Comparison of ENCODE assay signal across 14 cellular contexts in the genomic region with DNA sequence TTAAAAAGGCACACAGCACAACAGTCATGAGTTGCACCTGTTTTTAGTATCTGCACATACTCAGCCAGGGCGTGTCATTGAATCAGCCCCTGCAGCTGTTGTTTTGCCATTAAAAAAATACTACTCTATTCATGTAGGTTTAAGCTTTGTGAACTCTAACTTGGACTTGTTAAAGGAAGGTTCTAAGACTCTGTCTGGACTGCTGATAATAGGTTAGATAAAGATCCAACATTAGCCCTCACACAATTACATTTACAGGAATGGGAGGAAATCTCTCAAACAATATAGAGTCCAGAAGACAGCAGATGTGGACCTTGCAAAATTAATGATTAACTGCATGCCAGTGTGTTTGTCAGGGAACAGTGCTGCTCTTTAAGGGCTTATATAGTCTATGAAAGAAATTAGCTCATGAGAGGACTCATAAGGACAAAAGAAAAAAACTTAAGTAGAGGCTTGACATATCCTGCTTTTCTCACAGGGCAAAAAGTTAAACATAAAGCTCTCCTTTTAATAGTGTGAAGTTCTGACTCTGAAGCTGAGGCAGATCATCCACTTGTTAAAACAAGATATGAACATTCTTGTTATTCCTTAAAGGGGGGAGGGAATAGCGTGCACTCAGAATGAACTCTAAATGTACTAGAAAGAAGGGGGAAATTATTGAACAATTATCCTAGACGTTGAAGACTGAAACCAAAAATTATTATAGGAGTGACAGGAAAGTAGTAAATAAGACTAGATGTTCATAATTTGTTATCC.
DNase-seq lines count a peak whose midpoint lies in the region; ATAC-seq, FAIRE-seq and TF ChIP-seq lines count a peak whose summit lies in the region.
"Had no signal": no experiment of that assay in that cellular context is flagged by ENCODE, and none has a peak within 500 bp of the region (broad histone marks: within the 10 kb centered on the region; RNA-seq: fewer than 3 reads in every experiment).

No MANE protein-coding gene starts in this region.

- ATAC-seq in left ventricle myocardium superior: peak; percentile 62
- ATAC-seq in pancreas: peak; percentile 91 to 96 (median 92)
- no peak for ATAC-seq in effector memory CD8-positive, alpha-beta T cell (replicated peaks)
- ATAC-seq: activated T-cell treated with anti-CD3 and anti-CD28 coated beads, Interleukin-2, amount 50 U/mL, for 4 hours had no signal

- no peak overlapping the region for H3K27ac Mint-ChIP-seq in T-helper 2 cell treated with Interferon-gamma antibody and Interleukin-4, amounts not matched to agents 5 μg/mL and 100 μg/mL, for 36 hours
- no peak overlapping the region for H3K27ac Mint-ChIP-seq in effector memory CD8-positive, alpha-beta T cell

- H3K9me3 ChIP-seq in HAP-1: no peaks in the 10 kb centered on the region
- H3K9me3 ChIP-seq in pancreas: no peaks in the 10 kb centered on the region
- H3K9me3 ChIP-seq: stomach had no signal

- H3K4me1 ChIP-seq in HAP-1: peaks cover 28% of the 10 kb centered on the region
- peaks cover 23 to 36% (median 24%) of the 10 kb centered on the region in 3 donors for H3K4me1 ChIP-seq in pancreas

- H3K36me3 ChIP-seq in HAP-1 (replicated peaks) (no peaks in the 10 kb centered on the region), pancreas (no peaks in the 10 kb centered on the region)
- H3K36me3 ChIP-seq: stomach, WERI-Rb-1 had no signal

- peak; percentile 67 to 96 for DNase-seq in HAP-1 (ENCODE audit: low spot score in 2 of 2)
- DNase-seq in SHP77 (lab: John Stamatoyannopoulos, UW): peak; percentile 6 to 11
- no peak for DNase-seq in left ventricle myocardium superior
- DNase-seq in pancreas: peak in 3 of 6 donors; percentile 21 to 42 (median 30)
- DNase-seq in T-helper 2 cell treated with Interferon-gamma antibody and Interleukin-4, amounts not matched to agents 5 μg/mL and 100 μg/mL, for 36 hours (ENCODE audit: low spot score): no peak
- no peak for DNase-seq in hippocampal formation (lab: John Stamatoyannopoulos, UW)
- no peak for DNase-seq in NCI-H446 treated with DMSO at 0.1 percent for 48 hours (lab: John Stamatoyannopoulos, UW)
- no peak for DNase-seq in effector memory CD8-positive, alpha-beta T cell
- DNase-seq: activated T-cell treated with anti-CD3 and anti-CD28 coated beads, Interleukin-2, amount 50 U/mL, for 4 hours; NCI-H345; stimulated activated CD4-positive, alpha-beta T cell treated with anti-CD3 and anti-CD28 coated beads, Interleukin-4, amount 100 ng/mL, for 24 hours; stomach; WERI-Rb-1 had no signal

- WGBS in pancreas, 2 donors: 11 to 12% methylated on average over 3 of the region's 3 CpGs

- H3K4me3 ChIP-seq in HAP-1: no peak overlapping the region
- peak overlapping the region in 1 of 4 donors; percentile 14 for H3K4me3 ChIP-seq in pancreas
- H3K4me3 ChIP-seq: stomach had no signal

- peak; percentile 9 for FAIRE-seq in pancreas (lab: Jason Lieb, UNC)

- H3K27ac ChIP-seq in pancreas: peak overlapping the region in 3 of 4 donors; percentile 19 to 81 (median 74)
- H3K27ac ChIP-seq: C4-2B, stomach, WERI-Rb-1 had no signal

- H3K27me3 Mint-ChIP-seq in T-helper 2 cell treated with Interferon-gamma antibody and Interleukin-4, amounts not matched to agents 5 μg/mL and 100 μg/mL, for 36 hours (ENCODE audit: low read depth): peaks cover 2% of the 10 kb centered on the region
- H3K27me3 Mint-ChIP-seq in effector memory CD8-positive, alpha-beta T cell: no peaks in the 10 kb centered on the region

- in situ Hi-C loops in HAP-1 (cut with MboI; ENCODE audit: low sequenced_read_pairs): no loop called here

- no peak overlapping the region for H3K4me3 Mint-ChIP-seq in T-helper 2 cell treated with Interferon-gamma antibody and Interleukin-4, amounts not matched to agents 5 μg/mL and 100 μg/mL, for 36 hours
- H3K4me3 Mint-ChIP-seq in effector memory CD8-positive, alpha-beta T cell: no peak overlapping the region
- H3K4me3 Mint-ChIP-seq: activated T-cell treated with anti-CD3 and anti-CD28 coated beads, Interleukin-2, amount 50 U/mL, for 4 hours had no signal

- H3K36me3 Mint-ChIP-seq in T-helper 2 cell treated with Interferon-gamma antibody and Interleukin-4, amounts not matched to agents 5 μg/mL and 100 μg/mL, for 36 hours (ENCODE audit: low read depth): no peaks in the 10 kb centered on the region
- H3K36me3 Mint-ChIP-seq in effector memory CD8-positive, alpha-beta T cell (ENCODE audit: insufficient read depth): no peaks in the 10 kb centered on the region

- H3K4me1 Mint-ChIP-seq in T-helper 2 cell treated with Interferon-gamma antibody and Interleukin-4, amounts not matched to agents 5 μg/mL and 100 μg/mL, for 36 hours (ENCODE audit: low read depth): no peaks in the 10 kb centered on the region
- no peaks in the 10 kb centered on the region for H3K4me1 Mint-ChIP-seq in effector memory CD8-positive, alpha-beta T cell (ENCODE audit: low read depth in 2 of 2)

- H3K9me3 Mint-ChIP-seq in T-helper 2 cell treated with Interferon-gamma antibody and Interleukin-4, amounts not matched to agents 5 μg/mL and 100 μg/mL, for 36 hours: no peaks in the 10 kb centered on the region
- peaks cover 0 to 1% of the 10 kb centered on the region in 2 donors for H3K9me3 Mint-ChIP-seq in effector memory CD8-positive, alpha-beta T cell

- intact Hi-C loops in left ventricle myocardium superior (cut with micrococcal nuclease) (no loop called here), pancreas (cut with DNase I) (no loop called here)

- no peaks in the 10 kb centered on the region for H3K27me3 ChIP-seq in HAP-1 (ENCODE audit: low read depth)
- no peaks in the 10 kb centered on the region for H3K27me3 ChIP-seq in pancreas
- H3K27me3 ChIP-seq: stomach had no signal

- no peak for TF ChIP-seq CTCF in pancreas (IDR thresholded peaks at IDR 0.05)

Comparison
In these comparisons a context has a peak if more than half of its experiments do, and no peak if none do; other contexts are left out.
1. DNase-seq: peak in HAP-1 (2 of 2) and SHP77 (2 of 2); none in left ventricle myocardium superior (single experiment), T-helper 2 cell treated with Interferon-gamma antibody and Interleukin-4, amounts not matched to agents 5 μg/mL and 100 μg/mL, for 36 hours (single experiment), hippocampal formation (0 of 2), NCI-H446 treated with DMSO at 0.1 percent for 48 hours (single experiment) and effector memory CD8-positive, alpha-beta T cell (0 of 3).